Comparison of ENCODE assay signal across 17 cellular contexts in genomic region chr14:105136401-105137322, GRCh38.
"Had no signal": no experiment of that assay in that cellular context is flagged by ENCODE, and none has a peak within 500 bp of the region (broad histone marks: within the 10 kb centered on the region; RNA-seq: fewer than 3 reads in every experiment).

No MANE protein-coding gene starts in this region.

- ATAC-seq: SK-N-SH treated with all-trans-retinoic acid at 6 μM for 48 hours; stimulated activated naive CD8-positive, alpha-beta T cell treated with anti-CD3 and anti-CD28 coated beads, Interleukin-15, amount 100 ng/mL, for 72 hours had no signal

- H3K27ac Mint-ChIP-seq: activated CD4-positive, alpha-beta memory T cell treated with anti-CD3 and anti-CD28 coated beads for 36 hours; activated naive CD8-positive, alpha-beta T cell treated with anti-CD3 and anti-CD28 coated beads, Interleukin-2, amount 10 ng/mL, durations not matched to agents 7 days and 5 days; stimulated activated naive CD8-positive, alpha-beta T cell treated with anti-CD3 and anti-CD28 coated beads, Interleukin-15, amount 100 ng/mL, for 72 hours had no signal

- H3K4me3 ChIP-seq: ovary, thoracic aorta had no signal

- H3K36me3 ChIP-seq: brain microvascular endothelial cell, ovary, thoracic aorta had no signal

- H3K27me3 ChIP-seq: ovary had no signal

- H3K27ac ChIP-seq: brain microvascular endothelial cell, ovary, thoracic aorta, VCaP had no signal

- H3K4me1 Mint-ChIP-seq: activated naive CD8-positive, alpha-beta T cell treated with anti-CD3 and anti-CD28 coated beads, Interleukin-2, amount 10 ng/mL, durations not matched to agents 7 days and 5 days; central memory CD8-positive, alpha-beta T cell; neural crest cell; stimulated activated naive CD8-positive, alpha-beta T cell treated with anti-CD3 and anti-CD28 coated beads, Interleukin-15, amount 100 ng/mL, for 72 hours had no signal

- DNase-seq: activated CD4-positive, alpha-beta memory T cell treated with anti-CD3 and anti-CD28 coated beads for 36 hours; activated T-cell treated with anti-CD3 and anti-CD28 coated beads, Interleukin-2, amount 50 U/mL, for 48 hours; anterior cingulate cortex; brain microvascular endothelial cell; cortex of kidney; effector CD4-positive, alpha-beta T cell; foreskin fibroblast; glutamatergic neuron; hypothalamus; ovary; stimulated activated naive CD8-positive, alpha-beta T cell treated with anti-CD3 and anti-CD28 coated beads, Interleukin-15, amount 100 ng/mL, for 72 hours had no signal

- H3K4me3 Mint-ChIP-seq: activated CD4-positive, alpha-beta memory T cell treated with anti-CD3 and anti-CD28 coated beads for 36 hours; activated naive CD8-positive, alpha-beta T cell treated with anti-CD3 and anti-CD28 coated beads, Interleukin-2, amount 10 ng/mL, durations not matched to agents 7 days and 5 days; central memory CD8-positive, alpha-beta T cell; neural crest cell; stimulated activated naive CD8-positive, alpha-beta T cell treated with anti-CD3 and anti-CD28 coated beads, Interleukin-15, amount 100 ng/mL, for 72 hours had no signal
